In genomic region chr10:42836771-42837468, GRCh38 we compare ENCODE assay signal across 8 cellular contexts. TPM values are rescaled to one million over a fixed set of nuclear protein-coding genes. Genes with fewer than 3 reads are reported as not detected.
DNase-seq lines count a peak whose midpoint lies in the region; ATAC-seq, FAIRE-seq and TF ChIP-seq lines count a peak whose summit lies in the region.

No MANE protein-coding gene starts in this region.

- no peak for FAIRE-seq in frontal cortex (lab: Jason Lieb, UNC)

- CTCF ChIA-PET in RWPE1 (lab: Yijun Ruan, JAX) = interaction anchor here (0.5 to 0.7 kb wide), 4 partner anchors 24 to 297 kb away, joined by 3 read pairs; no protein-coding TSS in a partner anchor

- H3K4me3 ChIP-seq in retinal pigment epithelial cell (ENCODE audit: low read length) = peak overlapping the region; percentile 34

- H3K27ac ChIP-seq in RWPE1 = no peak overlapping the region

- ATAC-seq in HG03045 (IDR thresholded peaks at IDR 0.05; ENCODE audit: unreplicated experiment) = no peak
- no peak for ATAC-seq in HG02981 (IDR thresholded peaks at IDR 0.05; ENCODE audit: unreplicated experiment)

- peak; percentile 9 for DNase-seq in EL
- peak; percentile 8 for DNase-seq in RWPE1 (ENCODE audit: low spot score)
- DNase-seq in frontal cortex (ENCODE audit: low spot score in 2 of 2) = peak; percentile 31 to 49
- no peak for DNase-seq in retinal pigment epithelial cell (ENCODE audit: low read depth)
- no peak for DNase-seq in NCI-H446 treated with DMSO at 0.1 percent for 48 hours (lab: John Stamatoyannopoulos, UW)
- DNase-seq in activated effector memory CD4-positive, alpha-beta T cell treated with Interleukin-2 at 50 U/mL for 16 hours = no peak

- POLR2A ChIA-PET in RWPE1 (lab: Yijun Ruan, JAX; ENCODE audit: low non-redundant PET) = no interaction called here

- TF ChIP-seq CTCF in RWPE1 (conservative IDR thresholded peaks at IDR 0.05; ENCODE audit: low read depth) (no peak), retinal pigment epithelial cell (conservative IDR thresholded peaks at IDR 0.05; ENCODE audit: low read depth, low read length) (peak; percentile 35)

RNA-seq across cellular contexts. Expression of gene BMS1, which starts 54.3 kb away (rescaled TPM):
- 12.6 TPM for total RNA-seq in frontal cortex

Comparison
In these comparisons a context has a peak if more than half of its experiments do, and no peak if none do; other contexts are left out.
1. DNase-seq: peak in EL (single experiment), RWPE1 (single experiment) and frontal cortex (2 of 2); none in retinal pigment epithelial cell (single experiment), NCI-H446 treated with DMSO at 0.1 percent for 48 hours (single experiment) and activated effector memory CD4-positive, alpha-beta T cell treated with Interleukin-2 at 50 U/mL for 16 hours (single experiment).